Comparison of ENCODE assay signal across 1 cellular context in genomic region chr7:67302113-67303039, GRCh38.
A peak's percentile ranks its signal among the peaks of the same experiment; 100 is the strongest.
TF ChIP-seq lines count a peak whose summit lies in the region.

No MANE protein-coding gene starts in this region.

TF ChIP-seq in HepG2, 621 proteins besides CTCF, POLR2A, EP300 and RAD21 (continued from another document and continues in another):
- no peak for TF ChIP-seq RERE (CRISPR knock-in tag; IDR thresholded peaks at IDR 0.05; ENCODE audit: low read depth)
- no peak for TF ChIP-seq ZC3H13 (CRISPR knock-in tag; IDR thresholded peaks at IDR 0.05)
- no peak for TF ChIP-seq ZNF75D (CRISPR knock-in tag; IDR thresholded peaks at IDR 0.05; ENCODE audit: borderline replicate concordance)
- no peak for TF ChIP-seq MAFK (conservative IDR thresholded peaks at IDR 0.05 in 1 of 2, IDR thresholded peaks at IDR 0.05 in 1 of 2; ENCODE audit: low read length in 2 of 2)
- TF ChIP-seq E2F1 (CRISPR knock-in tag; IDR thresholded peaks at IDR 0.05) = no peak
- no peak for TF ChIP-seq ZNF383 (CRISPR knock-in tag; IDR thresholded peaks at IDR 0.05; ENCODE audit: borderline replicate concordance)
- no peak for TF ChIP-seq ZNF550 (CRISPR knock-in tag; IDR thresholded peaks at IDR 0.05; ENCODE audit: borderline replicate concordance)
- no peak for TF ChIP-seq FIP1L1 (IDR thresholded peaks at IDR 0.05; ENCODE audit: borderline replicate concordance, insufficient read depth, low read depth, low read length)
- TF ChIP-seq ZNF761 (CRISPR knock-in tag; conservative IDR thresholded peaks at IDR 0.05) = 0 out of 2 replicates have a peak, but pooled peaks have one; percentile 46
- TF ChIP-seq GRHL1 (CRISPR knock-in tag; conservative IDR thresholded peaks at IDR 0.05) = no peak
- peak; percentile 86 for TF ChIP-seq KDM5B (CRISPR knock-in tag; IDR thresholded peaks at IDR 0.05; ENCODE audit: borderline replicate concordance)
- peak; percentile 80; the same call in 1 of the 2 replicates for TF ChIP-seq POGK (CRISPR knock-in tag; conservative IDR thresholded peaks at IDR 0.05)
- TF ChIP-seq ZBTB39 (CRISPR knock-in tag; IDR thresholded peaks at IDR 0.05) = peak; percentile 67; the same call in 1 of the 2 replicates
- TF ChIP-seq USF2 (IDR thresholded peaks at IDR 0.05; ENCODE audit: low read depth, low read length) = no peak
- TF ChIP-seq USF2 (CRISPR knock-in tag; IDR thresholded peaks at IDR 0.05; ENCODE audit: borderline replicate concordance) = no peak
- TF ChIP-seq FUBP1 (CRISPR knock-in tag; IDR thresholded peaks at IDR 0.05; ENCODE audit: borderline replicate concordance) = no peak
- no peak; the same call in 1 of the 2 replicates for TF ChIP-seq KDM3A (CRISPR knock-in tag; IDR thresholded peaks at IDR 0.05; ENCODE audit: low read depth)
- TF ChIP-seq ISX (CRISPR knock-in tag; conservative IDR thresholded peaks at IDR 0.05) = no peak
- no peak for TF ChIP-seq SCMH1 (CRISPR knock-in tag; IDR thresholded peaks at IDR 0.05; ENCODE audit: borderline replicate concordance)
- peak; percentile 57 for TF ChIP-seq YY1 (IDR thresholded peaks at IDR 0.05; ENCODE audit: insufficient read depth, insufficient replicate concordance, low read depth, low read length)
- 0 out of 2 replicates have a peak, but pooled peaks have one; percentile 46 for TF ChIP-seq BRCA1 (CRISPR knock-in tag; IDR thresholded peaks at IDR 0.05)
- TF ChIP-seq NONO (IDR thresholded peaks at IDR 0.05) = no peak
- TF ChIP-seq NONO (CRISPR knock-in tag; conservative IDR thresholded peaks at IDR 0.05) = peak; percentile 63; the same call in 1 of the 2 replicates
- TF ChIP-seq SNAPC5 (CRISPR knock-in tag; IDR thresholded peaks at IDR 0.05; ENCODE audit: borderline replicate concordance) = peak; percentile 63; the same call in 1 of the 2 replicates
- TF ChIP-seq ONECUT2 (CRISPR knock-in tag; IDR thresholded peaks at IDR 0.05) = no peak
- no peak; the same call in 1 of the 2 replicates for TF ChIP-seq GTF3A (CRISPR knock-in tag; conservative IDR thresholded peaks at IDR 0.05)
- TF ChIP-seq EHMT2 (IDR thresholded peaks at IDR 0.05; ENCODE audit: borderline replicate concordance, low read depth, low read length) = no peak
- 0 out of 2 replicates have a peak, but pooled peaks have one; percentile 42 for TF ChIP-seq ZNF790 (CRISPR knock-in tag; IDR thresholded peaks at IDR 0.05; ENCODE audit: borderline replicate concordance)
- no peak for TF ChIP-seq MTERF4 (CRISPR knock-in tag; IDR thresholded peaks at IDR 0.05)
- no peak for TF ChIP-seq ZNF572 (CRISPR knock-in tag; IDR thresholded peaks at IDR 0.05)
- no peak for TF ChIP-seq KLF9 (CRISPR knock-in tag; IDR thresholded peaks at IDR 0.05; ENCODE audit: low read depth)
- TF ChIP-seq POLR2AphosphoS5 (IDR thresholded peaks at IDR 0.05; ENCODE audit: low read depth, low read length) = peak; percentile 84
- no peak for TF ChIP-seq ZNF879 (CRISPR knock-in tag; IDR thresholded peaks at IDR 0.05)
- TF ChIP-seq FOXO4 (CRISPR knock-in tag; conservative IDR thresholded peaks at IDR 0.05) = no peak
- TF ChIP-seq ZBTB38 (CRISPR knock-in tag; IDR thresholded peaks at IDR 0.05) = peak; percentile 26
- TF ChIP-seq GATAD1 (CRISPR knock-in tag; IDR thresholded peaks at IDR 0.05) = peak; percentile 87
